In the genomic region with DNA sequence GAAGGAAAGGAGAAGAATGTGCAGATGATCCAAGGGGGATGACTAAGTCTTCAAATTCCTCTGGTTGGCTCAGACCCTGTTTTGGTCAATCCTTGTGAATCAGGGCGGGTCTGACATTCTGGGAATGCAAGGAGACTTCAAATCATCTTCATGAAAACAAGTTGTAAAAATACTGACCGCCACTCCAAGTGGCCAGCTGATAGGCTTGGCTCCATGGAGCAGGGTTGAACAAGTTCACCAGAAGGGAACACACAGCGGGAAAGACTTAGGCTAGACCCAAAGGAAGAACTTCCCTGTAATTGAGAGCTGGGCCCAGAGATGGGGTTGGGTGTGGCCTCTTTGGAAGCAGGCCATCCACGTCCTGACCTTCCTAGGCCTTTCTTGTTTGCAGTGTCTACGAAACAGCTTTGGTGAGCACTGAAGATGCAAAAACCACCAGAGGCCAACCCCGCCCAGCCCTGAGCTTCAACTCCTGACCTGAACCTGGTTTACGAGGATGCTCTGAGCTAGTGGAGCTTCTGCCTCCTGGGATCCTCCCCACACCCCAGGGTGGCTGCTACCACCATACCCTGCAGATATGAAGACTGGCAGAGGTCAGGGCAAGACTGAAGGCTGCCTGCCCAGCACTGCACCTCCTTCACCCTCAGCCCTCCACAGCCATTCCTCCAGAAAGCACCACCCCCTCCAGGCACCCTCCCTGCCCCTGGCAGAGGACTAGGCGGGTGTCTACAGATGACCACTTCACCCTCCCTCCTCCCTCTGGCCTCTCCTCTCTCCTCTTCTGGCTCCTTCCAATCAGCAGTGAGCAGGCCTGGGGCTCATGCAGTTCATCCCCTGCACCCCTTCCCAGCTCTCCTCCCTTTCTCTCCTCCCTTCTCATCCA, we compare ENCODE assay signal across 9 cellular contexts. TPM values are rescaled to one million over a fixed set of nuclear protein-coding genes. Genes with fewer than 3 reads are reported as not detected.
DNase-seq lines count a peak whose midpoint lies in the region; ATAC-seq and TF ChIP-seq lines count a peak whose summit lies in the region.
"Had no signal": no experiment of that assay in that cellular context is flagged by ENCODE, and none has a peak within 500 bp of the region (broad histone marks: within the 10 kb centered on the region; RNA-seq: fewer than 3 reads in every experiment).

No MANE protein-coding gene starts in this region.

- H2AK5ac ChIP-seq in neuronal stem cell (ENCODE audit: low read depth, low read length) = no peak overlapping the region

- H3K27me3 ChIP-seq in PC-9 (ENCODE audit: insufficient read depth, low read depth) = no peaks in the 10 kb centered on the region
- H3K27me3 ChIP-seq in esophagus muscularis mucosa = no peaks in the 10 kb centered on the region
- peaks cover 0 to 20% (median 0%) of the 10 kb centered on the region in 3 experiments for H3K27me3 ChIP-seq in neuronal stem cell (ENCODE audit: control insufficient read depth in 3 of 3, insufficient read depth in 3 of 3, low read depth in 1 of 3, low read length in 3 of 3)
- H3K27me3 ChIP-seq in WERI-Rb-1 (ENCODE audit: insufficient read depth, low read depth, severe bottlenecking) = no peaks in the 10 kb centered on the region
- no peaks in the 10 kb centered on the region for H3K27me3 ChIP-seq in GM23338 (ENCODE audit: insufficient read depth)

- peak overlapping the region; percentile 35 for H3K4me2 ChIP-seq in PC-9
- H3K4me2 ChIP-seq in neuronal stem cell (ENCODE audit: insufficient read depth, low read length, poor library complexity, severe bottlenecking) = no peak overlapping the region
- H3K4me2 ChIP-seq in GM23338 = no peak overlapping the region

- H3K9me2 ChIP-seq in PC-9 (ENCODE audit: insufficient read depth) (no peaks in the 10 kb centered on the region), GM23338 (ENCODE audit: insufficient read depth) (no peaks in the 10 kb centered on the region)

- no peaks in the 10 kb centered on the region for H3K9me3 ChIP-seq in PC-9 (ENCODE audit: insufficient read depth, low read depth)
- no peaks in the 10 kb centered on the region for H3K9me3 ChIP-seq in esophagus muscularis mucosa
- no peaks in the 10 kb centered on the region for H3K9me3 ChIP-seq in neuronal stem cell (replicated peaks in 1 of 2; ENCODE audit: control insufficient read depth in 2 of 2, insufficient read depth in 1 of 2, low read depth in 1 of 2, low read length in 2 of 2)
- no peaks in the 10 kb centered on the region for H3K9me3 ChIP-seq in WERI-Rb-1 (ENCODE audit: severe bottlenecking)

- CTCF ChIA-PET in PC-9 (lab: Charles Lee) = interaction anchor here (0.6 to 1.0 kb wide), 2 partner anchors 11 to 48 kb away, joined by 4 to 7 read pairs; no protein-coding TSS in a partner anchor

- no peaks in the 10 kb centered on the region for H4K20me1 ChIP-seq in PC-9 (ENCODE audit: insufficient read depth)
- no peaks in the 10 kb centered on the region for H4K20me1 ChIP-seq in GM23338 (replicated peaks; ENCODE audit: insufficient read depth)

- no peaks in the 10 kb centered on the region for H3K9me3 Mint-ChIP-seq in GM23338

- H3K27ac Mint-ChIP-seq in GM23338 = no peak overlapping the region

- H3K23ac ChIP-seq in neuronal stem cell (ENCODE audit: low read depth, low read length, poor library complexity) = no peak overlapping the region

- POLR2A ChIA-PET in PC-9 (lab: Charles Lee; ENCODE audit: unreplicated experiment) = interaction anchor here (0.5 to 1.2 kb wide), 4 partner anchors 10 to 238 kb away, joined by 3 to 10 read pairs (median 4); no protein-coding TSS in a partner anchor

- no peaks in the 10 kb centered on the region; the same call in 2 of the 3 replicates for H3K36me3 Mint-ChIP-seq in GM23338 (ENCODE audit: low read depth)

- TF ChIP-seq POLR2A in esophagus muscularis mucosa (IDR thresholded peaks at IDR 0.05; ENCODE audit: low read depth) = no peak

- H3K4me1 Mint-ChIP-seq in GM23338 = peaks cover 16% of the 10 kb centered on the region

- peaks cover 36% of the 10 kb centered on the region for H3K4me1 ChIP-seq in PC-9 (replicated peaks; ENCODE audit: insufficient read depth)
- peaks cover 0 to 35% (median 27%) of the 10 kb centered on the region in 4 donors for H3K4me1 ChIP-seq in esophagus muscularis mucosa
- H3K4me1 ChIP-seq in neuronal stem cell (ENCODE audit: control insufficient read depth in 2 of 2, insufficient read depth in 1 of 2, low read depth in 1 of 2, low read length in 2 of 2) = peaks cover 0 to 11% of the 10 kb centered on the region in 2 donors
- peaks cover 6% of the 10 kb centered on the region; the same call in 1 of the 2 replicates for H3K4me1 ChIP-seq in GM23338 (ENCODE audit: insufficient read depth)

- no peak overlapping the region for H4K91ac ChIP-seq in neuronal stem cell (ENCODE audit: low read depth, low read length, poor library complexity)

- intact Hi-C loops in PC-9 (cut with micrococcal nuclease; ENCODE audit: unreplicated experiment) = loop anchor here (1.0 to 2.0 kb wide), 2 partner anchors 25 to 33 kb away; a partner anchor contains a TSS
- intact Hi-C loops in esophagus muscularis mucosa (cut with DNase I) = no loop called here

- H3K4ac ChIP-seq in neuronal stem cell (ENCODE audit: low read length) = no peak overlapping the region

- H3K27me3 Mint-ChIP-seq in GM23338 (ENCODE audit: insufficient read depth, low read depth, poor library complexity) = peaks cover 16% of the 10 kb centered on the region

- H3K27ac ChIP-seq in PC-9 = 0 out of 2 replicates have a peak overlapping the region, but pooled peaks have one; percentile 9
- peak overlapping the region; percentile 49 to 74 (median 56) for H3K27ac ChIP-seq in esophagus muscularis mucosa (replicated peaks in 1 of 4)
- H3K27ac ChIP-seq in neuronal stem cell (replicated peaks; ENCODE audit: low read length) = no peak overlapping the region
- no peak overlapping the region for H3K27ac ChIP-seq in WERI-Rb-1
- H3K27ac ChIP-seq in GM23338 (ENCODE audit: low read depth) = no peak overlapping the region

- ATAC-seq in HG02970 (IDR thresholded peaks at IDR 0.05; ENCODE audit: low FRiP score, unreplicated experiment) = no peak
- no peak for ATAC-seq in GM23338

- no peaks in the 10 kb centered on the region for H3K79me2 ChIP-seq in PC-9 (ENCODE audit: low read depth)
- H3K79me2 ChIP-seq in GM23338 (replicated peaks; ENCODE audit: insufficient read depth) = no peaks in the 10 kb centered on the region

- 79% methylated on average over 8 of the region's 8 CpGs for WGBS in esophagus muscularis mucosa
- WGBS in neuronal stem cell (ENCODE audit: extremely low coverage in 2 of 2, insufficient read length in 2 of 2, insufficient replicate concordance in 1 of 2), 2 donors = no CpG with 5 or more reads among the region's 8 CpGs

- H3K9ac ChIP-seq in neuronal stem cell (ENCODE audit: low read depth, low read length, poor library complexity) = no peak overlapping the region

- H3K4me3 Mint-ChIP-seq in GM23338 = no peak overlapping the region

- peak overlapping the region; percentile 20 for H3K18ac ChIP-seq in neuronal stem cell (ENCODE audit: low read length)

- H3K36me3 ChIP-seq in PC-9 (ENCODE audit: low read depth) = no peaks in the 10 kb centered on the region
- H3K36me3 ChIP-seq in esophagus muscularis mucosa = no peaks in the 10 kb centered on the region
- H3K36me3 ChIP-seq in neuronal stem cell (replicated peaks in 1 of 2; ENCODE audit: control insufficient read depth in 2 of 2, insufficient read depth in 2 of 2, low read length in 2 of 2) = no peaks in the 10 kb centered on the region
- H3K36me3 ChIP-seq in WERI-Rb-1 = no peaks in the 10 kb centered on the region
- H3K36me3 ChIP-seq in GM23338 (ENCODE audit: insufficient read depth) = no peaks in the 10 kb centered on the region

- peak; percentile 97 for DNase-seq in AG08395 (ENCODE audit: low spot score)
- peak; percentile 71 to 89 for DNase-seq in PC-9
- no peak for DNase-seq in esophagus muscularis mucosa (ENCODE audit: extremely low spot score)
- no peak for DNase-seq in neuronal stem cell (ENCODE audit: low spot score)
- DNase-seq in WERI-Rb-1 = no peak
- no peak for DNase-seq in HuH-7.5 (ENCODE audit: low spot score)
- DNase-seq in GM23338 (ENCODE audit: low spot score) = no peak
- DNase-seq: Calu3 had no signal

- no TSS peak for BruUV-seq in PC-9 (replicated peaks; lab: Mats Ljungman, UMichigan)

- H2BK120ac ChIP-seq in neuronal stem cell (ENCODE audit: low read depth, low read length) = no peak overlapping the region

- H3K4me3 ChIP-seq in PC-9 (no peak overlapping the region), esophagus muscularis mucosa (no peak overlapping the region), neuronal stem cell (ENCODE audit: low read length in 2 of 2) (no peak overlapping the region), WERI-Rb-1 (ENCODE audit: low read depth, low read length) (no peak overlapping the region), GM23338 (no peak overlapping the region)

- H3K14ac ChIP-seq in neuronal stem cell (ENCODE audit: low read length) = peak overlapping the region; percentile 9

- no peak for TF ChIP-seq CTCF in PC-9 (conservative IDR thresholded peaks at IDR 0.05)
- TF ChIP-seq CTCF in esophagus muscularis mucosa (IDR thresholded peaks at IDR 0.05) = no peak
- TF ChIP-seq CTCF in WERI-Rb-1 (IDR thresholded peaks at IDR 0.05; ENCODE audit: low read depth, low read length) = no peak
- TF ChIP-seq CTCF in GM23338 (conservative IDR thresholded peaks at IDR 0.05; ENCODE audit: low read depth in 2 of 2) = no peak

- no peak for TF ChIP-seq EP300 in esophagus muscularis mucosa (IDR thresholded peaks at IDR 0.05)

- no peak overlapping the region for H2BK12ac ChIP-seq in neuronal stem cell (ENCODE audit: low read length)

- H2AFZ ChIP-seq in PC-9 = no peak overlapping the region
- H2AFZ ChIP-seq in neuronal stem cell (ENCODE audit: low read length) = no peak overlapping the region
- H2AFZ ChIP-seq in GM23338 = no peak overlapping the region

- peak overlapping the region; percentile 15 for H2BK15ac ChIP-seq in neuronal stem cell (ENCODE audit: low read length)

- no peak overlapping the region for H4K8ac ChIP-seq in neuronal stem cell (ENCODE audit: low read depth, low read length)

- H3K79me1 ChIP-seq in neuronal stem cell (ENCODE audit: low read depth, low read length) = no peaks in the 10 kb centered on the region

- H2BK5ac ChIP-seq in neuronal stem cell (ENCODE audit: low read length) = peak overlapping the region; percentile 16

- peaks cover 36% of the 10 kb centered on the region for H3F3A ChIP-seq in PC-9 (ENCODE audit: insufficient read depth, low read depth)
- no peaks in the 10 kb centered on the region for H3F3A ChIP-seq in GM23338 (replicated peaks; ENCODE audit: low read depth)

TF ChIP-seq in GM23338, 12 proteins besides CTCF, POLR2A, EP300 and RAD21 (continues in another document):
- no peak for TF ChIP-seq EZH2 (IDR thresholded peaks at IDR 0.05; ENCODE audit: low read depth, unreplicated experiment)

RNA-seq across cellular contexts. Expression of a gene that starts 26.1 kb away (rescaled TPM):
- total RNA-seq in PC-9 (2021) (7.9 and 9.9 TPM in 2 replicates), esophagus muscularis mucosa (1 to 10 TPM; 5.1 to 9.3 (median 8.4) TPM)
- 10.9 TPM for polyA plus RNA-seq in neuronal stem cell (2013, experiment 1 of 2)
- polyA plus RNA-seq in neuronal stem cell (2013, experiment 2 of 2) = 11.1 TPM
- 3.3 and 4.9 TPM in 2 replicates for total RNA-seq in GM23338 (2014; rRNA removed; shearing (Covaris generic))
- 1.6 and 1.7 TPM in 2 replicates for polyA plus RNA-seq in GM23338 (2016; fragmentation: Nextera tagmentation; extraction: Ambion mirVana)

Comparison
In these comparisons a context has a peak if more than half of its experiments do, and no peak if none do; other contexts are left out.
1. DNase-seq: peak in AG08395 (single experiment) and PC-9 (2 of 2); none in esophagus muscularis mucosa (single experiment), neuronal stem cell (single experiment), WERI-Rb-1 (single experiment), HuH-7.5 (single experiment) and GM23338 (single experiment).
2. H3K27ac ChIP-seq: peak in PC-9 (single experiment) and esophagus muscularis mucosa (4 of 4); none in neuronal stem cell (single experiment), WERI-Rb-1 (single experiment) and GM23338 (single experiment).